Comparison of ENCODE assay signal across 1 cellular context in genomic region chr20:22586645-22587310, GRCh38.
TF ChIP-seq lines count a peak whose summit lies in the region.

No MANE protein-coding gene starts in this region.

TF ChIP-seq in HepG2, 621 proteins besides CTCF, POLR2A, EP300 and RAD21 (continued from another document and continues in another):
- TF ChIP-seq, protein P1, sequence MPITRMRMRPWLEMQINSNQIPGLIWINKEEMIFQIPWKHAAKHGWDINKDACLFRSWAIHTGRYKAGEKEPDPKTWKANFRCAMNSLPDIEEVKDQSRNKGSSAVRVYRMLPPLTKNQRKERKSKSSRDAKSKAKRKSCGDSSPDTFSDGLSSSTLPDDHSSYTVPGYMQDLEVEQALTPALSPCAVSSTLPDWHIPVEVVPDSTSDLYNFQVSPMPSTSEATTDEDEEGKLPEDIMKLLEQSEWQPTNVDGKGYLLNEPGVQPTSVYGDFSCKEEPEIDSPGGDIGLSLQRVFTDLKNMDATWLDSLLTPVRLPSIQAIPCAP (CRISPR knock-in tag; IDR thresholded peaks at IDR 0.05; ENCODE audit: low read depth), result no peak
- TF ChIP-seq SNAI1 (CRISPR knock-in tag; IDR thresholded peaks at IDR 0.05; ENCODE audit: borderline replicate concordance) (peak; percentile 72; the same call in 1 of the 2 replicates), ZNF232 (CRISPR knock-in tag; IDR thresholded peaks at IDR 0.05; ENCODE audit: borderline replicate concordance) (peak; percentile 92; the same call in 1 of the 2 replicates), ZNF512B (CRISPR knock-in tag; IDR thresholded peaks at IDR 0.05; ENCODE audit: borderline replicate concordance) (peak; percentile 96; the same call in 1 of the 2 replicates), PPARG (CRISPR knock-in tag; conservative IDR thresholded peaks at IDR 0.05) (0 out of 2 replicates have a peak, but pooled peaks have one; percentile 52), MED8 (CRISPR knock-in tag; IDR thresholded peaks at IDR 0.05; ENCODE audit: insufficient replicate concordance) (no peak), SMARCC2 (IDR thresholded peaks at IDR 0.05) (no peak), SRSF1 (optimal IDR thresholded peaks at IDR 0.05; ENCODE audit: low read depth, low read length) (peak; percentile 91), ZNF775 (CRISPR knock-in tag; IDR thresholded peaks at IDR 0.05; ENCODE audit: borderline replicate concordance) (no peak), ATAD3A (CRISPR knock-in tag; IDR thresholded peaks at IDR 0.05) (0 out of 2 replicates have a peak, but pooled peaks have one; percentile 24), AGO2 (optimal IDR thresholded peaks at IDR 0.05; ENCODE audit: low read depth, low read length) (peak; percentile 70), RBFOX2 (IDR thresholded peaks at IDR 0.05; ENCODE audit: low read depth, low read length) (no peak), KMT2B (CRISPR knock-in tag; IDR thresholded peaks at IDR 0.05) (peak; percentile 36; the same call in 1 of the 2 replicates), PITX1 (CRISPR knock-in tag; IDR thresholded peaks at IDR 0.05) (peak; percentile 79; the same call in 1 of the 2 replicates), ZNF770 (CRISPR knock-in tag; IDR thresholded peaks at IDR 0.05) (peak; percentile 39; the same call in 1 of the 2 replicates), ZNF143 (CRISPR knock-in tag; IDR thresholded peaks at IDR 0.05) (0 out of 2 replicates have a peak, but pooled peaks have one; percentile 35), ATF7-NPFF (CRISPR knock-in tag; IDR thresholded peaks at IDR 0.05; ENCODE audit: low read depth) (no peak), HNF1B (CRISPR knock-in tag; IDR thresholded peaks at IDR 0.05) (peak; percentile 61; the same call in 1 of the 2 replicates), ZSCAN31 (CRISPR knock-in tag; IDR thresholded peaks at IDR 0.05; ENCODE audit: low read depth) (peak; percentile 81), ZNF430 (CRISPR knock-in tag; IDR thresholded peaks at IDR 0.05) (peak; percentile 79; the same call in 1 of the 2 replicates), HOXA5 (CRISPR knock-in tag; IDR thresholded peaks at IDR 0.05) (peak; percentile 89), GABPB1 (CRISPR knock-in tag; IDR thresholded peaks at IDR 0.05) (peak; percentile 68; the same call in 1 of the 2 replicates), SOX6 (IDR thresholded peaks at IDR 0.05) (no peak), SOX6 (CRISPR knock-in tag; IDR thresholded peaks at IDR 0.05) (peak; percentile 71), SALL1 (CRISPR knock-in tag; IDR thresholded peaks at IDR 0.05) (peak; percentile 72), FOXC1 (CRISPR knock-in tag; IDR thresholded peaks at IDR 0.05; ENCODE audit: borderline replicate concordance) (0 out of 2 replicates have a peak, but pooled peaks have one; percentile 54), ZNF737 (CRISPR knock-in tag; IDR thresholded peaks at IDR 0.05; ENCODE audit: borderline replicate concordance) (peak; percentile 75; the same call in 1 of the 2 replicates), CBFB (CRISPR knock-in tag; IDR thresholded peaks at IDR 0.05) (peak; percentile 80), MYC (CRISPR knock-in tag; IDR thresholded peaks at IDR 0.05; ENCODE audit: borderline replicate concordance) (peak; percentile 63), RERE (CRISPR knock-in tag; IDR thresholded peaks at IDR 0.05; ENCODE audit: low read depth) (peak; percentile 25; the same call in 1 of the 2 replicates), LCORL (IDR thresholded peaks at IDR 0.05) (no peak), LCORL (CRISPR knock-in tag; IDR thresholded peaks at IDR 0.05) (peak; percentile 96), NFIB (CRISPR knock-in tag; IDR thresholded peaks at IDR 0.05; ENCODE audit: borderline replicate concordance) (no peak), DR1 (CRISPR knock-in tag; IDR thresholded peaks at IDR 0.05) (no peak), NFIC (IDR thresholded peaks at IDR 0.05; ENCODE audit: low read length) (no peak), CCDC6 (CRISPR knock-in tag; IDR thresholded peaks at IDR 0.05) (peak; percentile 79; the same call in 1 of the 2 replicates), TOE1 (CRISPR knock-in tag; IDR thresholded peaks at IDR 0.05) (peak; percentile 61; the same call in 1 of the 2 replicates), SSRP1 (CRISPR knock-in tag; IDR thresholded peaks at IDR 0.05) (0 out of 2 replicates have a peak, but pooled peaks have one; percentile 28), ZNF7 (CRISPR knock-in tag; IDR thresholded peaks at IDR 0.05) (no peak), KDM4B (CRISPR knock-in tag; IDR thresholded peaks at IDR 0.05) (peak; percentile 91; the same call in 1 of the 2 replicates), ZBTB43 (CRISPR knock-in tag; conservative IDR thresholded peaks at IDR 0.05) (peak; percentile 74), ZNF768 (CRISPR knock-in tag; IDR thresholded peaks at IDR 0.05) (peak; percentile 79), YEATS2 (CRISPR knock-in tag; IDR thresholded peaks at IDR 0.05; ENCODE audit: borderline replicate concordance) (no peak), SAFB2 (CRISPR knock-in tag; IDR thresholded peaks at IDR 0.05; ENCODE audit: borderline replicate concordance, low read depth) (peak; percentile 32; the same call in 1 of the 2 replicates), CBX2 (IDR thresholded peaks at IDR 0.05; ENCODE audit: low read depth, low read length) (no peak), CBX2 (CRISPR knock-in tag; IDR thresholded peaks at IDR 0.05; ENCODE audit: low read depth) (peak; percentile 95), BRD4 (CRISPR knock-in tag; IDR thresholded peaks at IDR 0.05) (peak; percentile 66; the same call in 1 of the 2 replicates), RXRA (CRISPR knock-in tag; IDR thresholded peaks at IDR 0.05) (peak; percentile 98), ZNF652 (CRISPR knock-in tag; IDR thresholded peaks at IDR 0.05; ENCODE audit: borderline replicate concordance, low read depth) (no peak; the same call in 1 of the 2 replicates), ZKSCAN8 (CRISPR knock-in tag; IDR thresholded peaks at IDR 0.05; ENCODE audit: borderline replicate concordance) (peak; percentile 52; the same call in 1 of the 2 replicates), GLI4 (CRISPR knock-in tag; IDR thresholded peaks at IDR 0.05; ENCODE audit: borderline replicate concordance) (no peak), ZNF274 (CRISPR knock-in tag; IDR thresholded peaks at IDR 0.05) (peak; percentile 71; the same call in 1 of the 2 replicates)
- TF ChIP-seq, protein P2, sequence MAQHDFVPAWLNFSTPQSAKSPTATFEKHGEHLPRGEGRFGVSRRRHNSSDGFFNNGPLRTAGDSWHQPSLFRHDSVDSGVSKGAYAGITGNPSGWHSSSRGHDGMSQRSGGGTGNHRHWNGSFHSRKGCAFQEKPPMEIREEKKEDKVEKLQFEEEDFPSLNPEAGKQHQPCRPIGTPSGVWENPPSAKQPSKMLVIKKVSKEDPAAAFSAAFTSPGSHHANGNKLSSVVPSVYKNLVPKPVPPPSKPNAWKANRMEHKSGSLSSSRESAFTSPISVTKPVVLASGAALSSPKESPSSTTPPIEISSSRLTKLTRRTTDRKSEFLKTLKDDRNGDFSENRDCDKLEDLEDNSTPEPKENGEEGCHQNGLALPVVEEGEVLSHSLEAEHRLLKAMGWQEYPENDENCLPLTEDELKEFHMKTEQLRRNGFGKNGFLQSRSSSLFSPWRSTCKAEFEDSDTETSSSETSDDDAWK (CRISPR knock-in tag; IDR thresholded peaks at IDR 0.05), result no peak
- TF ChIP-seq, protein P3, sequence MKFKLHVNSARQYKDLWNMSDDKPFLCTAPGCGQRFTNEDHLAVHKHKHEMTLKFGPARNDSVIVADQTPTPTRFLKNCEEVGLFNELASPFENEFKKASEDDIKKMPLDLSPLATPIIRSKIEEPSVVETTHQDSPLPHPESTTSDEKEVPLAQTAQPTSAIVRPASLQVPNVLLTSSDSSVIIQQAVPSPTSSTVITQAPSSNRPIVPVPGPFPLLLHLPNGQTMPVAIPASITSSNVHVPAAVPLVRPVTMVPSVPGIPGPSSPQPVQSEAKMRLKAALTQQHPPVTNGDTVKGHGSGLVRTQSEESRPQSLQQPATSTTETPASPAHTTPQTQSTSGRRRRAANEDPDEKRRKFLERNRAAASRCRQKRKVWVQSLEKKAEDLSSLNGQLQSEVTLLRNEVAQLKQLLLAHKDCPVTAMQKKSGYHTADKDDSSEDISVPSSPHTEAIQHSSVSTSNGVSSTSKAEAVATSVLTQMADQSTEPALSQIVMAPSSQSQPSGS (CRISPR knock-in tag; IDR thresholded peaks at IDR 0.05), result no peak; the same call in none of the 2 replicates
